10 cellular contexts compared by ENCODE assay signal in the genomic region with DNA sequence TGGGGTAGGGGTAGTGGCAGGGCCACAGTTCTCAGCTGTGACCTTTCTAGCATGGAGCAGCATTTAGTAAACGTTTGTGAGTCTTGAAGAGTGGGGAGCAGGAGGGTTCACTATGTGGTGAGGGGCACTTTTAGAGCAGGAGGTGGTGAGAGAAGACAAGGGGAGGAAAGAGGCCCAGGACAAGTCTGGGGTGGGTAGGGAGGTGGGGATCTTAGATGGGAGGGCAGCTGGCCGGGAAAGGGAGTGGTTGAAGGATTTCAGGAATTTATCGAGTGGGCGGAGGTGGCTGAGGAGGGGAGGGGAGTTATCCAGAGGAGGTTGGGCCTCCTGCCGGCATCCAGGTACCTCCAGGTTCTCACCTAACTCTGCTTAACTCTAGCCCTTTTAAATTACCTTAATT. TPM values are rescaled to one million over a fixed set of nuclear protein-coding genes. Genes with fewer than 3 reads are reported as not detected.
A peak's percentile ranks its signal among the peaks of the same experiment; 100 is the strongest.
DNase-seq lines count a peak whose midpoint lies in the region; ATAC-seq, FAIRE-seq and TF ChIP-seq lines count a peak whose summit lies in the region.
"Had no signal": no experiment of that assay in that cellular context is flagged by ENCODE, and none has a peak within 500 bp of the region (broad histone marks: within the 10 kb centered on the region; RNA-seq: fewer than 3 reads in every experiment).

No MANE protein-coding gene starts in this region.

- peaks cover 67% of the 10 kb centered on the region for H3K4me1 Mint-ChIP-seq in activated T-cell treated with anti-CD3 and anti-CD28 coated beads, Interleukin-2, amount 50 U/mL, for 24 hours (ENCODE audit: low read depth)
- H3K4me1 Mint-ChIP-seq in activated CD8-positive, alpha-beta T cell treated with anti-CD3 and anti-CD28 coated beads for 36 hours (ENCODE audit: low read depth), result peaks cover 58% of the 10 kb centered on the region
- H3K4me1 Mint-ChIP-seq in stimulated activated naive B cell treated with anti-CD40 and anti-IgM and Interleukin-4, amounts not matched to agents 10 μg/mL and 1 μg/mL and 100 μg/mL, for 72 hours, result peaks cover 54 to 79% of the 10 kb centered on the region in 2 donors

- H3K9me1 ChIP-seq in keratinocyte (ENCODE audit: control insufficient read depth, extremely low read depth, insufficient read depth, low read length), result peaks cover 9% of the 10 kb centered on the region

- POLR2A ChIA-PET in activated CD8-positive, alpha-beta T cell treated with anti-CD3 and anti-CD28 coated beads for 36 hours (lab: Charles Lee), result interaction anchor here (0.9 kb wide), 1 partner anchor 306 kb away, joined by 3 read pairs; no protein-coding TSS in a partner anchor

- peaks cover 61% of the 10 kb centered on the region for H3K79me2 ChIP-seq in keratinocyte (ENCODE audit: control insufficient read depth, insufficient read depth, low read length)

- intact Hi-C loops in activated CD8-positive, alpha-beta T cell treated with anti-CD3 and anti-CD28 coated beads for 36 hours (cut with micrococcal nuclease), result no loop called here

- peak overlapping the region; percentile 87 for H3K4me2 ChIP-seq in keratinocyte (ENCODE audit: control insufficient read depth, extremely low read depth, insufficient read depth, low read depth, low read length)

- H3K27ac Mint-ChIP-seq in activated T-cell treated with anti-CD3 and anti-CD28 coated beads, Interleukin-2, amount 50 U/mL, for 24 hours, result peak overlapping the region; percentile 22
- H3K27ac Mint-ChIP-seq in activated CD8-positive, alpha-beta T cell treated with anti-CD3 and anti-CD28 coated beads for 36 hours, result peak overlapping the region; percentile 7
- H3K27ac Mint-ChIP-seq in stimulated activated naive B cell treated with anti-CD40 and anti-IgM and Interleukin-4, amounts not matched to agents 10 μg/mL and 1 μg/mL and 100 μg/mL, for 72 hours, result peak overlapping the region; percentile 52

- no peak for ATAC-seq in activated CD8-positive, alpha-beta T cell treated with anti-CD3 and anti-CD28 coated beads for 36 hours
- no peak for ATAC-seq in stimulated activated naive B cell treated with anti-CD40 and anti-IgM and Interleukin-4, amounts not matched to agents 10 μg/mL and 1 μg/mL and 100 μg/mL, for 72 hours (replicated peaks)
- no peak for ATAC-seq in GM21576 (IDR thresholded peaks at IDR 0.05; ENCODE audit: unreplicated experiment)

- peak overlapping the region; percentile 16 for H3K9ac ChIP-seq in keratinocyte (ENCODE audit: control insufficient read depth, extremely low read depth, insufficient read depth, low read length)

- peaks cover 45% of the 10 kb centered on the region for H3K4me1 ChIP-seq in keratinocyte (ENCODE audit: control insufficient read depth, extremely low read depth, insufficient read depth, low read length)

- peak overlapping the region; percentile 91 for H3K4me3 Mint-ChIP-seq in activated T-cell treated with anti-CD3 and anti-CD28 coated beads, Interleukin-2, amount 50 U/mL, for 24 hours
- peak overlapping the region; percentile 87 for H3K4me3 Mint-ChIP-seq in activated CD8-positive, alpha-beta T cell treated with anti-CD3 and anti-CD28 coated beads for 36 hours
- peak overlapping the region; percentile 74 to 99 for H3K4me3 Mint-ChIP-seq in stimulated activated naive B cell treated with anti-CD40 and anti-IgM and Interleukin-4, amounts not matched to agents 10 μg/mL and 1 μg/mL and 100 μg/mL, for 72 hours

- CTCF ChIA-PET in activated CD8-positive, alpha-beta T cell treated with anti-CD3 and anti-CD28 coated beads for 36 hours (lab: Charles Lee), result interaction anchor here (9.9 kb wide), 1 partner anchor 17 kb away, joined by 121 read pairs; no protein-coding TSS in a partner anchor

- no peak overlapping the region for H2AFZ ChIP-seq in keratinocyte (ENCODE audit: control insufficient read depth, low read length)

- H3K9me3 ChIP-seq in keratinocyte (ENCODE audit: control insufficient read depth, low read depth, low read length), result no peaks in the 10 kb centered on the region
- H3K9me3 ChIP-seq: neutrophil had no signal

- H4K20me1 ChIP-seq in keratinocyte (ENCODE audit: control insufficient read depth, extremely low read depth, insufficient read depth, low read length), result peaks cover 11% of the 10 kb centered on the region

- dilution Hi-C loops in keratinocyte (cut with MboI; ENCODE audit: extremely low pct_ligation_motif_present, low sequenced_read_pairs), result no loop called here

- H3K27me3 ChIP-seq in keratinocyte (ENCODE audit: control insufficient read depth, extremely low read depth, insufficient read depth, low read length), result no peaks in the 10 kb centered on the region

- H3K9me3 Mint-ChIP-seq in activated T-cell treated with anti-CD3 and anti-CD28 coated beads, Interleukin-2, amount 50 U/mL, for 24 hours, result no peaks in the 10 kb centered on the region
- H3K9me3 Mint-ChIP-seq in activated CD8-positive, alpha-beta T cell treated with anti-CD3 and anti-CD28 coated beads for 36 hours, result no peaks in the 10 kb centered on the region
- H3K9me3 Mint-ChIP-seq in stimulated activated naive B cell treated with anti-CD40 and anti-IgM and Interleukin-4, amounts not matched to agents 10 μg/mL and 1 μg/mL and 100 μg/mL, for 72 hours, result no peaks in the 10 kb centered on the region

- no peak overlapping the region for H3K27ac ChIP-seq in keratinocyte (ENCODE audit: control insufficient read depth, insufficient read depth, low read length)
- H3K27ac ChIP-seq: neutrophil had no signal

- H3K27me3 Mint-ChIP-seq in activated T-cell treated with anti-CD3 and anti-CD28 coated beads, Interleukin-2, amount 50 U/mL, for 24 hours, result no peaks in the 10 kb centered on the region
- H3K27me3 Mint-ChIP-seq in activated CD8-positive, alpha-beta T cell treated with anti-CD3 and anti-CD28 coated beads for 36 hours, result no peaks in the 10 kb centered on the region
- no peaks in the 10 kb centered on the region for H3K27me3 Mint-ChIP-seq in stimulated activated naive B cell treated with anti-CD40 and anti-IgM and Interleukin-4, amounts not matched to agents 10 μg/mL and 1 μg/mL and 100 μg/mL, for 72 hours

- H3K36me3 ChIP-seq in keratinocyte (ENCODE audit: control insufficient read depth in 2 of 2, extremely low read depth in 1 of 2, insufficient read depth in 2 of 2, low read length in 2 of 2), result no peaks in the 10 kb centered on the region
- H3K36me3 ChIP-seq: neutrophil had no signal

- no peak for DNase-seq in activated T-cell treated with anti-CD3 and anti-CD28 coated beads, Interleukin-2, amount 50 U/mL, for 24 hours
- DNase-seq in activated T-cell treated with anti-CD3 and anti-CD28 coated beads, Interleukin-2, amount 50 U/mL, for 1 hour, result no peak
- DNase-seq in activated CD8-positive, alpha-beta T cell treated with anti-CD3 and anti-CD28 coated beads for 36 hours, result no peak
- DNase-seq in keratinocyte (ENCODE audit: low read depth, low spot score) (no peak), NAMALWA (ENCODE audit: low spot score) (no peak), DMS79 (lab: John Stamatoyannopoulos, UW) (no peak)
- no peak for DNase-seq in stimulated activated naive B cell treated with anti-CD40 and anti-IgM and Interleukin-4, amounts not matched to agents 10 μg/mL and 1 μg/mL and 100 μg/mL, for 72 hours
- DNase-seq: AML-193 had no signal

- no peak for FAIRE-seq in keratinocyte (lab: Jason Lieb, UNC)

- peaks cover 21% of the 10 kb centered on the region for H3K36me3 Mint-ChIP-seq in activated T-cell treated with anti-CD3 and anti-CD28 coated beads, Interleukin-2, amount 50 U/mL, for 24 hours (ENCODE audit: low read depth)
- peaks cover 2% of the 10 kb centered on the region for H3K36me3 Mint-ChIP-seq in activated CD8-positive, alpha-beta T cell treated with anti-CD3 and anti-CD28 coated beads for 36 hours (ENCODE audit: low read depth)
- H3K36me3 Mint-ChIP-seq in stimulated activated naive B cell treated with anti-CD40 and anti-IgM and Interleukin-4, amounts not matched to agents 10 μg/mL and 1 μg/mL and 100 μg/mL, for 72 hours, result peaks cover 10 to 34% of the 10 kb centered on the region in 2 donors

- no peak for TF ChIP-seq CTCF in activated CD8-positive, alpha-beta T cell treated with anti-CD3 and anti-CD28 coated beads for 36 hours (IDR thresholded peaks at IDR 0.05)
- no peak for TF ChIP-seq CTCF in keratinocyte (optimal IDR thresholded peaks at IDR 0.05 in 1 of 3, IDR thresholded peaks at IDR 0.05 in 1 of 3, conservative IDR thresholded peaks at IDR 0.05 in 1 of 3; ENCODE audit: extremely low read depth in 1 of 3, insufficient read depth in 2 of 3, low read length in 3 of 3)

- peak overlapping the region; percentile 9 to 88 (median 29) for H3K4me3 ChIP-seq in keratinocyte (ENCODE audit: control insufficient read depth in 2 of 3, extremely low read depth in 1 of 3, insufficient read depth in 2 of 3, low read depth in 1 of 3, low read length in 3 of 3)

RNA-seq across cellular contexts. Expression of a gene that starts 1.9 kb away (rescaled TPM):
- total RNA-seq in activated CD8-positive, alpha-beta T cell treated with anti-CD3 and anti-CD28 coated beads for 36 hours, result 10 to 100 TPM; 20.4 to 21.7 TPM
- polyA plus RNA-seq in keratinocyte, result 8.5 to 14.6 TPM (median 9.5 TPM) in 3 replicates
- polyA plus RNA-seq in keratinocyte (2011; ENCODE audit: low read depth), result 21.1 TPM
- 12.1 and 13.6 TPM in 2 replicates for polyA plus RNA-seq in keratinocyte (2011; cell fraction: cytosol; rRNA removed)
- 24.2 and 28.2 TPM in 2 replicates for polyA plus RNA-seq in keratinocyte (2011; cell fraction: nucleus; rRNA removed)
- 12.7 and 15.2 TPM in 2 replicates for polyA plus RNA-seq in keratinocyte (2012; ENCODE audit: low replicate concordance)
- polyA minus RNA-seq in keratinocyte, result 25.7 to 41.6 TPM (median 40.4 TPM) in 3 replicates
- 27.4 TPM for polyA minus RNA-seq in keratinocyte (2011; cell fraction: cytosol; rRNA and poly(A)+ RNA removed)
- 20.9 and 35.0 TPM in 2 replicates for polyA minus RNA-seq in keratinocyte (2011; cell fraction: nucleus; rRNA and poly(A)+ RNA removed)

RNA-seq across cellular contexts. Expression of a gene that starts 4.0 kb away (rescaled TPM):
- 10 to 100 TPM; 24.8 to 25.3 TPM for total RNA-seq in activated CD8-positive, alpha-beta T cell treated with anti-CD3 and anti-CD28 coated beads for 36 hours
- polyA plus RNA-seq in keratinocyte, result 25.9 to 51.8 TPM (median 32.5 TPM) in 3 replicates
- 6.2 TPM for polyA plus RNA-seq in keratinocyte (2011; ENCODE audit: low read depth)
- polyA plus RNA-seq in keratinocyte (2011; cell fraction: cytosol; rRNA removed), result 57.6 and 76.6 TPM in 2 replicates
- 33.9 and 44.4 TPM in 2 replicates for polyA plus RNA-seq in keratinocyte (2011; cell fraction: nucleus; rRNA removed)
- 27.1 and 40.9 TPM in 2 replicates for polyA plus RNA-seq in keratinocyte (2012; ENCODE audit: low replicate concordance)
- 37.2 to 80.4 TPM (median 58.4 TPM) in 3 replicates for polyA minus RNA-seq in keratinocyte
- polyA minus RNA-seq in keratinocyte (2011; cell fraction: cytosol; rRNA and poly(A)+ RNA removed), result 73.3 TPM
- 12.8 and 14.9 TPM in 2 replicates for polyA minus RNA-seq in keratinocyte (2011; cell fraction: nucleus; rRNA and poly(A)+ RNA removed)
